ENCODE assay signal across 2 cellular contexts in the genomic region with DNA sequence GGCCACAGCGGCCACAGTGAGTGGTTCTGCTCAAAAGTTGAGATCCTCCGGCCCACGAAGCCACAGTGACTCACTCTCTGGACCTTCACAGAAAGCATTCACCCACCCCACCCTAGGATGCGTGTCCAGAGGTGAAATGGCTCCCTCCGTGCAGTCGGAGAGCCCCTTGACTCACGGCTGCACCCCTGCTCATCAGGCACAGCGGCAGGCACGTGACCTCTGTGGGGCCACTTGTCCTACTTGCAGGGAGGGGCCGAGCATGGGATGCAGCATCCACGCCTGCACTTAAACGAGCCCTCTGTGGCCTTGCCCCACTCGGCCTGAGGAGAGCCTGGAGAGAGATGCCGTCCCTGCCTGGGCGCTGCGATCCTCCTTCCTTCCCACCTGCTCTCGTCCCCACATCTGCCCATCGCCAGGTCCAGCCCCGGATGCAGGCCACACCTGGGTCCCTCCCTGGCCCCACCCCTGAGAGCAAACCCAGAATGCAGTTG.
TF ChIP-seq lines count a peak whose summit lies in the region.

No MANE protein-coding gene starts in this region.

TF ChIP-seq in HCT116, 20 proteins besides CTCF, POLR2A, EP300 and RAD21:
- TF ChIP-seq ZNF274 (IDR thresholded peaks at IDR 0.05; ENCODE audit: low read depth, low read length) (no peak), CBX3 (IDR thresholded peaks at IDR 0.05; ENCODE audit: low read depth) (no peak), YY1 (IDR thresholded peaks at IDR 0.05; ENCODE audit: extremely low read depth, insufficient replicate concordance, low read depth, low read length) (peak; percentile 7), POLR2AphosphoS5 (IDR thresholded peaks at IDR 0.05; ENCODE audit: low read depth, low read length) (peak; percentile 75), SP1 (IDR thresholded peaks at IDR 0.05; ENCODE audit: low read depth) (no peak), EZH2phosphoT487 (IDR thresholded peaks at IDR 0.05; ENCODE audit: borderline replicate concordance) (no peak), TCF7L2 (IDR thresholded peaks at IDR 0.05; ENCODE audit: borderline replicate concordance, extremely low read depth, insufficient read depth, insufficient read length) (no peak), EZH2 (IDR thresholded peaks at IDR 0.05) (no peak)
- TF ChIP-seq, protein P1, sequence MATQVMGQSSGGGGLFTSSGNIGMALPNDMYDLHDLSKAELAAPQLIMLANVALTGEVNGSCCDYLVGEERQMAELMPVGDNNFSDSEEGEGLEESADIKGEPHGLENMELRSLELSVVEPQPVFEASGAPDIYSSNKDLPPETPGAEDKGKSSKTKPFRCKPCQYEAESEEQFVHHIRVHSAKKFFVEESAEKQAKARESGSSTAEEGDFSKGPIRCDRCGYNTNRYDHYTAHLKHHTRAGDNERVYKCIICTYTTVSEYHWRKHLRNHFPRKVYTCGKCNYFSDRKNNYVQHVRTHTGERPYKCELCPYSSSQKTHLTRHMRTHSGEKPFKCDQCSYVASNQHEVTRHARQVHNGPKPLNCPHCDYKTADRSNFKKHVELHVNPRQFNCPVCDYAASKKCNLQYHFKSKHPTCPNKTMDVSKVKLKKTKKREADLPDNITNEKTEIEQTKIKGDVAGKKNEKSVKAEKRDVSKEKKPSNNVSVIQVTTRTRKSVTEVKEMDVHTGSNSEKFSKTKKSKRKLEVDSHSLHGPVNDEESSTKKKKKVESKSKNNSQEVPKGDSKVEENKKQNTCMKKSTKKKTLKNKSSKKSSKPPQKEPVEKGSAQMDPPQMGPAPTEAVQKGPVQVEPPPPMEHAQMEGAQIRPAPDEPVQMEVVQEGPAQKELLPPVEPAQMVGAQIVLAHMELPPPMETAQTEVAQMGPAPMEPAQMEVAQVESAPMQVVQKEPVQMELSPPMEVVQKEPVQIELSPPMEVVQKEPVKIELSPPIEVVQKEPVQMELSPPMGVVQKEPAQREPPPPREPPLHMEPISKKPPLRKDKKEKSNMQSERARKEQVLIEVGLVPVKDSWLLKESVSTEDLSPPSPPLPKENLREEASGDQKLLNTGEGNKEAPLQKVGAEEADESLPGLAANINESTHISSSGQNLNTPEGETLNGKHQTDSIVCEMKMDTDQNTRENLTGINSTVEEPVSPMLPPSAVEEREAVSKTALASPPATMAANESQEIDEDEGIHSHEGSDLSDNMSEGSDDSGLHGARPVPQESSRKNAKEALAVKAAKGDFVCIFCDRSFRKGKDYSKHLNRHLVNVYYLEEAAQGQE (IDR thresholded peaks at IDR 0.05; ENCODE audit: low read depth) = no peak
- TF ChIP-seq, protein P2, sequence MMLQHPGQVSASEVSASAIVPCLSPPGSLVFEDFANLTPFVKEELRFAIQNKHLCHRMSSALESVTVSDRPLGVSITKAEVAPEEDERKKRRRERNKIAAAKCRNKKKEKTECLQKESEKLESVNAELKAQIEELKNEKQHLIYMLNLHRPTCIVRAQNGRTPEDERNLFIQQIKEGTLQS (IDR thresholded peaks at IDR 0.05) = no peak
TF ChIP-seq in HCT116: peak in this region for 2.

TF ChIP-seq in HepG2, 621 proteins besides CTCF, POLR2A, EP300 and RAD21:
- TF ChIP-seq ZNF329 (CRISPR knock-in tag; IDR thresholded peaks at IDR 0.05; ENCODE audit: low read depth) (no peak), BHLHE40 (IDR thresholded peaks at IDR 0.05; ENCODE audit: low read length) (peak; percentile 58; the same call in 1 of the 2 replicates)
